In the genomic region with DNA sequence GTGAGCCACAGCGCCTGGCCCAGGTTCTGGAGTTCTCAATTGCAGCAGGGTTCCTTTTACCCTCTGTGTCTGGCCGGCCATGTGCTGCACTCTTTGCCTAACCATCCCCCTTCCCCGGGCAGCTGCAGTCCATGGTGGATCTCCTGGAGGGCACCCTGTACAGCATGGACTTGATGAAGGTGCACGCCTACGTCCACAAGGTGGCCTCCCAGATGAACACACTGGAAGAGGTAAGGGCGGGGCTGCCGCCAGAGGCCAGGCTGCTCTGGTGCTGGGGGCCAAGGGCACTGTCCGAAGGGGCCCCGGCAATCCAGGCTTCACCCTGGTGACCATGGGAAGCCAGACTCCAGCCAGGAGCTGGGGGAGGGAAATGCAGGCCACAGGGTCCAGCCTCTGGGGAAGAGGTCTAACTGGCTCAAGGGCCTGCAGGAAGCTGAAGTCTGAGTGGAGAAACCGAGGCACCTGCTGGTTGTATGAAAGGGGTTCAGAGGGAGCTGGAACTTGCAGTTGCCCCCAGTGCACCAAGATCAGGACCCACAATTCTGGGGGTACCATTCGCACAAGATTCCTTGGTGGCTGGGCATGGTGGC, we compare ENCODE assay signal across 1 cellular context.
TF ChIP-seq lines count a peak whose summit lies in the region.

No MANE protein-coding gene starts in this region.

TF ChIP-seq in HepG2, 621 proteins besides CTCF, POLR2A, EP300 and RAD21 (continued from another document and continues in another):
- TF ChIP-seq ISX (CRISPR knock-in tag; conservative IDR thresholded peaks at IDR 0.05), result no peak
- TF ChIP-seq, protein P1, sequence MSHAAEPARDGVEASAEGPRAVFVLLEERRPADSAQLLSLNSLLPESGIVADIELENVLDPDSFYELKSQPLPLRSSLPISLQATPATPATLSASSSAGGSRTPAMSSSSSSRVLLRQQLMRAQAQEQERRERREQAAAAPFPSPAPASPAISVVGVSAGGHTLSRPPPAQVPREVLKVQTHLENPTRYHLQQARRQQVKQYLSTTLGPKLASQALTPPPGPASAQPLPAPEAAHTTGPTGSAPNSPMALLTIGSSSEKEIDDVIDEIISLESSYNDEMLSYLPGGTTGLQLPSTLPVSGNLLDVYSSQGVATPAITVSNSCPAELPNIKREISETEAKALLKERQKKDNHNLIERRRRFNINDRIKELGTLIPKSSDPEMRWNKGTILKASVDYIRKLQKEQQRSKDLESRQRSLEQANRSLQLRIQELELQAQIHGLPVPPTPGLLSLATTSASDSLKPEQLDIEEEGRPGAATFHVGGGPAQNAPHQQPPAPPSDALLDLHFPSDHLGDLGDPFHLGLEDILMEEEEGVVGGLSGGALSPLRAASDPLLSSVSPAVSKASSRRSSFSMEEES (CRISPR knock-in tag; IDR thresholded peaks at IDR 0.05), result no peak
- TF ChIP-seq ZSCAN22 (CRISPR knock-in tag; IDR thresholded peaks at IDR 0.05), result no peak
- TF ChIP-seq, protein P2, sequence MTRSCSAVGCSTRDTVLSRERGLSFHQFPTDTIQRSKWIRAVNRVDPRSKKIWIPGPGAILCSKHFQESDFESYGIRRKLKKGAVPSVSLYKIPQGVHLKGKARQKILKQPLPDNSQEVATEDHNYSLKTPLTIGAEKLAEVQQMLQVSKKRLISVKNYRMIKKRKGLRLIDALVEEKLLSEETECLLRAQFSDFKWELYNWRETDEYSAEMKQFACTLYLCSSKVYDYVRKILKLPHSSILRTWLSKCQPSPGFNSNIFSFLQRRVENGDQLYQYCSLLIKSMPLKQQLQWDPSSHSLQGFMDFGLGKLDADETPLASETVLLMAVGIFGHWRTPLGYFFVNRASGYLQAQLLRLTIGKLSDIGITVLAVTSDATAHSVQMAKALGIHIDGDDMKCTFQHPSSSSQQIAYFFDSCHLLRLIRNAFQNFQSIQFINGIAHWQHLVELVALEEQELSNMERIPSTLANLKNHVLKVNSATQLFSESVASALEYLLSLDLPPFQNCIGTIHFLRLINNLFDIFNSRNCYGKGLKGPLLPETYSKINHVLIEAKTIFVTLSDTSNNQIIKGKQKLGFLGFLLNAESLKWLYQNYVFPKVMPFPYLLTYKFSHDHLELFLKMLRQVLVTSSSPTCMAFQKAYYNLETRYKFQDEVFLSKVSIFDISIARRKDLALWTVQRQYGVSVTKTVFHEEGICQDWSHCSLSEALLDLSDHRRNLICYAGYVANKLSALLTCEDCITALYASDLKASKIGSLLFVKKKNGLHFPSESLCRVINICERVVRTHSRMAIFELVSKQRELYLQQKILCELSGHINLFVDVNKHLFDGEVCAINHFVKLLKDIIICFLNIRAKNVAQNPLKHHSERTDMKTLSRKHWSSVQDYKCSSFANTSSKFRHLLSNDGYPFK (CRISPR knock-in tag; IDR thresholded peaks at IDR 0.05; ENCODE audit: borderline replicate concordance), result no peak
- TF ChIP-seq DNMT3B (CRISPR knock-in tag; conservative IDR thresholded peaks at IDR 0.05), result no peak
- TF ChIP-seq ZNF660 (CRISPR knock-in tag; IDR thresholded peaks at IDR 0.05; ENCODE audit: borderline replicate concordance, low read depth), result no peak
- TF ChIP-seq, protein P3, sequence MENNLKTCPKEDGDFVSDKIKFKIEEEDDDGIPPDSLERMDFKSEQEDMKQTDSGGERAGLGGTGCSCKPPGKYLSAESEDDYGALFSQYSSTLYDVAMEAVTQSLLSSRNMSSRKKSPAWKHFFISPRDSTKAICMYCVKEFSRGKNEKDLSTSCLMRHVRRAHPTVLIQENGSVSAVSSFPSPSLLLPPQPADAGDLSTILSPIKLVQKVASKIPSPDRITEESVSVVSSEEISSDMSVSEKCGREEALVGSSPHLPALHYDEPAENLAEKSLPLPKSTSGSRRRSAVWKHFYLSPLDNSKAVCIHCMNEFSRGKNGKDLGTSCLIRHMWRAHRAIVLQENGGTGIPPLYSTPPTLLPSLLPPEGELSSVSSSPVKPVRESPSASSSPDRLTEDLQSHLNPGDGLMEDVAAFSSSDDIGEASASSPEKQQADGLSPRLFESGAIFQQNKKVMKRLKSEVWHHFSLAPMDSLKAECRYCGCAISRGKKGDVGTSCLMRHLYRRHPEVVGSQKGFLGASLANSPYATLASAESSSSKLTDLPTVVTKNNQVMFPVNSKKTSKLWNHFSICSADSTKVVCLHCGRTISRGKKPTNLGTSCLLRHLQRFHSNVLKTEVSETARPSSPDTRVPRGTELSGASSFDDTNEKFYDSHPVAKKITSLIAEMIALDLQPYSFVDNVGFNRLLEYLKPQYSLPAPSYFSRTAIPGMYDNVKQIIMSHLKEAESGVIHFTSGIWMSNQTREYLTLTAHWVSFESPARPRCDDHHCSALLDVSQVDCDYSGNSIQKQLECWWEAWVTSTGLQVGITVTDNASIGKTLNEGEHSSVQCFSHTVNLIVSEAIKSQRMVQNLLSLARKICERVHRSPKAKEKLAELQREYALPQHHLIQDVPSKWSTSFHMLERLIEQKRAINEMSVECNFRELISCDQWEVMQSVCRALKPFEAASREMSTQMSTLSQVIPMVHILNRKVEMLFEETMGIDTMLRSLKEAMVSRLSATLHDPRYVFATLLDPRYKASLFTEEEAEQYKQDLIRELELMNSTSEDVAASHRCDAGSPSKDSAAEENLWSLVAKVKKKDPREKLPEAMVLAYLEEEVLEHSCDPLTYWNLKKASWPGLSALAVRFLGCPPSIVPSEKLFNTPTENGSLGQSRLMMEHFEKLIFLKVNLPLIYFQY (CRISPR knock-in tag; IDR thresholded peaks at IDR 0.05; ENCODE audit: borderline replicate concordance), result no peak
- TF ChIP-seq, protein P4, sequence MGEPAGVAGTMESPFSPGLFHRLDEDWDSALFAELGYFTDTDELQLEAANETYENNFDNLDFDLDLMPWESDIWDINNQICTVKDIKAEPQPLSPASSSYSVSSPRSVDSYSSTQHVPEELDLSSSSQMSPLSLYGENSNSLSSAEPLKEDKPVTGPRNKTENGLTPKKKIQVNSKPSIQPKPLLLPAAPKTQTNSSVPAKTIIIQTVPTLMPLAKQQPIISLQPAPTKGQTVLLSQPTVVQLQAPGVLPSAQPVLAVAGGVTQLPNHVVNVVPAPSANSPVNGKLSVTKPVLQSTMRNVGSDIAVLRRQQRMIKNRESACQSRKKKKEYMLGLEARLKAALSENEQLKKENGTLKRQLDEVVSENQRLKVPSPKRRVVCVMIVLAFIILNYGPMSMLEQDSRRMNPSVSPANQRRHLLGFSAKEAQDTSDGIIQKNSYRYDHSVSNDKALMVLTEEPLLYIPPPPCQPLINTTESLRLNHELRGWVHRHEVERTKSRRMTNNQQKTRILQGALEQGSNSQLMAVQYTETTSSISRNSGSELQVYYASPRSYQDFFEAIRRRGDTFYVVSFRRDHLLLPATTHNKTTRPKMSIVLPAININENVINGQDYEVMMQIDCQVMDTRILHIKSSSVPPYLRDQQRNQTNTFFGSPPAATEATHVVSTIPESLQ (CRISPR knock-in tag; conservative IDR thresholded peaks at IDR 0.05), result no peak
- no peak for TF ChIP-seq TAF1 (CRISPR knock-in tag; IDR thresholded peaks at IDR 0.05)
- TF ChIP-seq MATR3 (CRISPR knock-in tag; IDR thresholded peaks at IDR 0.05), result no peak
- no peak for TF ChIP-seq ZNF550 (CRISPR knock-in tag; IDR thresholded peaks at IDR 0.05; ENCODE audit: borderline replicate concordance)
- TF ChIP-seq FOXK1 (CRISPR knock-in tag; IDR thresholded peaks at IDR 0.05; ENCODE audit: borderline replicate concordance, low read depth), result no peak
- peak; percentile 55; the same call in 1 of the 2 replicates for TF ChIP-seq SALL1 (CRISPR knock-in tag; IDR thresholded peaks at IDR 0.05)
- no peak for TF ChIP-seq AGO1 (IDR thresholded peaks at IDR 0.05; ENCODE audit: low read depth, low read length, poor library complexity, severe bottlenecking)
- TF ChIP-seq, protein P5, sequence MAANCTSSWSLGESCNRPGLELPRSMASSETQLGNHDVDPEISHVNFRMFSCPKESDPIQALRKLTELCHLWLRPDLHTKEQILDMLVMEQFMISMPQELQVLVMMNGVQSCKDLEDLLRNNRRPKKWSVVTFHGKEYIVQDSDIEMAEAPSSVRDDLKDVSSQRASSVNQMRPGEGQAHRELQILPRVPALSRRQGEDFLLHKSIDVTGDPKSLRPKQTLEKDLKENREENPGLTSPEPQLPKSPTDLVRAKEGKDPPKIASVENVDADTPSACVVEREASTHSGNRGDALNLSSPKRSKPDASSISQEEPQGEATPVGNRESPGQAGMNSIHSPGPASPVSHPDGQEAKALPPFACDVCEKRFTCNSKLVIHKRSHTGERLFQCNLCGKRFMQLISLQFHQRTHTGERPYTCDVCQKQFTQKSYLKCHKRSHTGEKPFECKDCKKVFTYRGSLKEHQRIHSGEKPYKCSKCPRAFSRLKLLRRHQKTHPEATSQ (CRISPR knock-in tag; IDR thresholded peaks at IDR 0.05; ENCODE audit: borderline replicate concordance), result no peak
- 0 out of 2 replicates have a peak, but pooled peaks have one; percentile 72 for TF ChIP-seq ZNF552 (CRISPR knock-in tag; IDR thresholded peaks at IDR 0.05; ENCODE audit: borderline replicate concordance)
- TF ChIP-seq ARNT2 (CRISPR knock-in tag; IDR thresholded peaks at IDR 0.05; ENCODE audit: low read depth), result no peak
- TF ChIP-seq ELF1 (CRISPR knock-in tag; IDR thresholded peaks at IDR 0.05), result no peak; the same call in 1 of the 2 replicates
- TF ChIP-seq CHD2 (IDR thresholded peaks at IDR 0.05; ENCODE audit: low read depth, low read length), result no peak
- TF ChIP-seq SMYD3 (CRISPR knock-in tag; IDR thresholded peaks at IDR 0.05), result no peak
- 0 out of 2 replicates have a peak, but pooled peaks have one; percentile 28 for TF ChIP-seq FOXJ3 (CRISPR knock-in tag; IDR thresholded peaks at IDR 0.05; ENCODE audit: borderline replicate concordance)
- TF ChIP-seq, protein P6, sequence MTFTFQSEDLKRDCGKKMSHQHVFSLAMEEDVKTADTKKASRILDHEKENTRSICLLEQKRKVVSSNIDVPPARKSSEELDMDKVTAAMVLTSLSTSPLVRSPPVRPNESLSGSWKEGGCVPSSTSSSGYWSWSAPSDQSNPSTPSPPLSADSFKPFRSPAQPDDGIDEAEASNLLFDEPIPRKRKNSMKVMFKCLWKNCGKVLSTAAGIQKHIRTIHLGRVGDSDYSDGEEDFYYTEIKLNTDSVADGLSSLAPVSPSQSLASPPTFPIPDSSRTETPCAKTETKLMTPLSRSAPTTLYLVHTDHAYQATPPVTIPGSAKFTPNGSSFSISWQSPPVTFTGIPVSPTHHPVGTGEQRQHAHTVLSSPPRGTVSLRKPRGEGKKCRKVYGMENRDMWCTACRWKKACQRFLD (CRISPR knock-in tag; IDR thresholded peaks at IDR 0.05; ENCODE audit: borderline replicate concordance), result no peak
- no peak for TF ChIP-seq ZNF253 (CRISPR knock-in tag; IDR thresholded peaks at IDR 0.05; ENCODE audit: borderline replicate concordance)
- peak; percentile 67; the same call in 1 of the 2 replicates for TF ChIP-seq TSC22D2 (CRISPR knock-in tag; IDR thresholded peaks at IDR 0.05; ENCODE audit: borderline replicate concordance)
- TF ChIP-seq TARDBP (CRISPR knock-in tag; IDR thresholded peaks at IDR 0.05), result peak; percentile 84
- peak; percentile 67 for TF ChIP-seq HNF4A (CRISPR knock-in tag; IDR thresholded peaks at IDR 0.05)
- no peak for TF ChIP-seq HMG20A (CRISPR knock-in tag; IDR thresholded peaks at IDR 0.05; ENCODE audit: borderline replicate concordance)
- no peak for TF ChIP-seq ZNF605 (CRISPR knock-in tag; IDR thresholded peaks at IDR 0.05)
- TF ChIP-seq, protein P7, sequence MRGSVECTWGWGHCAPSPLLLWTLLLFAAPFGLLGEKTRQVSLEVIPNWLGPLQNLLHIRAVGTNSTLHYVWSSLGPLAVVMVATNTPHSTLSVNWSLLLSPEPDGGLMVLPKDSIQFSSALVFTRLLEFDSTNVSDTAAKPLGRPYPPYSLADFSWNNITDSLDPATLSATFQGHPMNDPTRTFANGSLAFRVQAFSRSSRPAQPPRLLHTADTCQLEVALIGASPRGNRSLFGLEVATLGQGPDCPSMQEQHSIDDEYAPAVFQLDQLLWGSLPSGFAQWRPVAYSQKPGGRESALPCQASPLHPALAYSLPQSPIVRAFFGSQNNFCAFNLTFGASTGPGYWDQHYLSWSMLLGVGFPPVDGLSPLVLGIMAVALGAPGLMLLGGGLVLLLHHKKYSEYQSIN (CRISPR knock-in tag; IDR thresholded peaks at IDR 0.05; ENCODE audit: borderline replicate concordance), result no peak
- no peak for TF ChIP-seq HNRNPUL1 (IDR thresholded peaks at IDR 0.05; ENCODE audit: low read depth, low read length)
- TF ChIP-seq PAX8 (CRISPR knock-in tag; IDR thresholded peaks at IDR 0.05; ENCODE audit: borderline replicate concordance), result no peak
- no peak for TF ChIP-seq NONO (IDR thresholded peaks at IDR 0.05)
- 0 out of 2 replicates have a peak, but pooled peaks have one; percentile 52 for TF ChIP-seq NONO (CRISPR knock-in tag; conservative IDR thresholded peaks at IDR 0.05)
- no peak for TF ChIP-seq ZSCAN30 (CRISPR knock-in tag; IDR thresholded peaks at IDR 0.05)
- TF ChIP-seq ZFYVE20 (CRISPR knock-in tag; IDR thresholded peaks at IDR 0.05; ENCODE audit: borderline replicate concordance, low read depth), result no peak
- no peak for TF ChIP-seq MAFK (conservative IDR thresholded peaks at IDR 0.05 in 1 of 2, IDR thresholded peaks at IDR 0.05 in 1 of 2; ENCODE audit: low read length in 2 of 2)
- 0 out of 2 replicates have a peak, but pooled peaks have one; percentile 31 for TF ChIP-seq HDAC1 (CRISPR knock-in tag; IDR thresholded peaks at IDR 0.05)
- TF ChIP-seq, protein P8, sequence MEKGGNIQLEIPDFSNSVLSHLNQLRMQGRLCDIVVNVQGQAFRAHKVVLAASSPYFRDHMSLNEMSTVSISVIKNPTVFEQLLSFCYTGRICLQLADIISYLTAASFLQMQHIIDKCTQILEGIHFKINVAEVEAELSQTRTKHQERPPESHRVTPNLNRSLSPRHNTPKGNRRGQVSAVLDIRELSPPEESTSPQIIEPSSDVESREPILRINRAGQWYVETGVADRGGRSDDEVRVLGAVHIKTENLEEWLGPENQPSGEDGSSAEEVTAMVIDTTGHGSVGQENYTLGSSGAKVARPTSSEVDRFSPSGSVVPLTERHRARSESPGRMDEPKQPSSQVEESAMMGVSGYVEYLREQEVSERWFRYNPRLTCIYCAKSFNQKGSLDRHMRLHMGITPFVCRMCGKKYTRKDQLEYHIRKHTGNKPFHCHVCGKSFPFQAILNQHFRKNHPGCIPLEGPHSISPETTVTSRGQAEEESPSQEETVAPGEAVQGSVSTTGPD (CRISPR knock-in tag; IDR thresholded peaks at IDR 0.05), result peak; percentile 95
- TF ChIP-seq, protein P9, sequence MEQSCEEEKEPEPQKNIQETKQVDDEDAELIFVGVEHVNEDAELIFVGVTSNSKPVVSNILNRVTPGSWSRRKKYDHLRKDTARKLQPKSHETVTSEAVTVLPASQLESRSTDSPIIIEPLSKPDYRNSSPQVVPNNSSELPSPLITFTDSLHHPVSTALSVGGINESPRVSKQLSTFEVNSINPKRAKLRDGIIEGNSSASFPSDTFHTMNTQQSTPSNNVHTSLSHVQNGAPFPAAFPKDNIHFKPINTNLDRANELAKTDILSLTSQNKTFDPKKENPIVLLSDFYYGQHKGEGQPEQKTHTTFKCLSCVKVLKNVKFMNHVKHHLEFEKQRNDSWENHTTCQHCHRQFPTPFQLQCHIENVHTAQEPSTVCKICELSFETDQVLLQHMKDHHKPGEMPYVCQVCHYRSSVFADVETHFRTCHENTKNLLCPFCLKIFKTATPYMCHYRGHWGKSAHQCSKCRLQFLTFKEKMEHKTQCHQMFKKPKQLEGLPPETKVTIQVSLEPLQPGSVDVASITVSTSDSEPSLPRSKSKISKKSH (CRISPR knock-in tag; IDR thresholded peaks at IDR 0.05; ENCODE audit: borderline replicate concordance), result no peak
- TF ChIP-seq ATM (IDR thresholded peaks at IDR 0.05; ENCODE audit: borderline replicate concordance), result no peak
- TF ChIP-seq ZNF572 (CRISPR knock-in tag; IDR thresholded peaks at IDR 0.05), result no peak
- TF ChIP-seq GTF3A (CRISPR knock-in tag; conservative IDR thresholded peaks at IDR 0.05), result no peak
- TF ChIP-seq PPARG (CRISPR knock-in tag; conservative IDR thresholded peaks at IDR 0.05), result 0 out of 2 replicates have a peak, but pooled peaks have one; percentile 38
